Comparison of ENCODE assay signal across 1 cellular context in genomic region chr20:7980332-7981046, GRCh38.
TF ChIP-seq lines count a peak whose summit lies in the region.

No MANE protein-coding gene starts in this region.

TF ChIP-seq in HepG2, 621 proteins besides CTCF, POLR2A, EP300 and RAD21 (continued from another document and continues in another):
- TF ChIP-seq POLR2AphosphoS5 (IDR thresholded peaks at IDR 0.05; ENCODE audit: low read depth, low read length) (no peak), ZNF552 (CRISPR knock-in tag; IDR thresholded peaks at IDR 0.05; ENCODE audit: borderline replicate concordance) (no peak), BHLHE40 (IDR thresholded peaks at IDR 0.05; ENCODE audit: low read length) (no peak), PHF21A (CRISPR knock-in tag; IDR thresholded peaks at IDR 0.05) (no peak), ZKSCAN1 (IDR thresholded peaks at IDR 0.05; ENCODE audit: low read length) (peak; percentile 22; the same call in 1 of the 2 replicates), ZFY (CRISPR knock-in tag; IDR thresholded peaks at IDR 0.05) (no peak), CEBPG (CRISPR knock-in tag; IDR thresholded peaks at IDR 0.05) (peak; percentile 90), MLXIP (CRISPR knock-in tag; IDR thresholded peaks at IDR 0.05; ENCODE audit: borderline replicate concordance) (no peak), ZBTB39 (CRISPR knock-in tag; IDR thresholded peaks at IDR 0.05) (no peak), ZNF891 (CRISPR knock-in tag; IDR thresholded peaks at IDR 0.05) (no peak), SMARCE1 (IDR thresholded peaks at IDR 0.05; ENCODE audit: borderline replicate concordance) (no peak), FOXK2 (IDR thresholded peaks at IDR 0.05) (no peak), IKZF5 (CRISPR knock-in tag; IDR thresholded peaks at IDR 0.05) (no peak), REL (CRISPR knock-in tag; conservative IDR thresholded peaks at IDR 0.05) (no peak), ZNF225 (CRISPR knock-in tag; IDR thresholded peaks at IDR 0.05) (0 out of 2 replicates have a peak, but pooled peaks have one; percentile 29), JDP2 (CRISPR knock-in tag; IDR thresholded peaks at IDR 0.05; ENCODE audit: borderline replicate concordance) (no peak), ZFX (CRISPR knock-in tag; IDR thresholded peaks at IDR 0.05; ENCODE audit: low read depth) (0 out of 2 replicates have a peak, but pooled peaks have one; percentile 16), REXO4 (CRISPR knock-in tag; IDR thresholded peaks at IDR 0.05; ENCODE audit: borderline replicate concordance) (no peak), SATB2 (CRISPR knock-in tag; IDR thresholded peaks at IDR 0.05) (no peak), MTERF4 (CRISPR knock-in tag; IDR thresholded peaks at IDR 0.05) (no peak), ZNF607 (CRISPR knock-in tag; IDR thresholded peaks at IDR 0.05; ENCODE audit: borderline replicate concordance) (no peak), AHDC1 (CRISPR knock-in tag; IDR thresholded peaks at IDR 0.05; ENCODE audit: borderline replicate concordance) (0 out of 2 replicates have a peak, but pooled peaks have one; percentile 37), FOXP1 (IDR thresholded peaks at IDR 0.05) (no peak), FOXP1 (CRISPR knock-in tag; IDR thresholded peaks at IDR 0.05) (peak; percentile 9; the same call in 1 of the 2 replicates), ZKSCAN8 (CRISPR knock-in tag; IDR thresholded peaks at IDR 0.05; ENCODE audit: borderline replicate concordance) (peak; percentile 28; the same call in 1 of the 2 replicates), ZNF740 (CRISPR knock-in tag; IDR thresholded peaks at IDR 0.05) (peak; percentile 84; the same call in 1 of the 2 replicates), ZNF83 (CRISPR knock-in tag; IDR thresholded peaks at IDR 0.05; ENCODE audit: borderline replicate concordance) (0 out of 2 replicates have a peak, but pooled peaks have one; percentile 33), HOXA7 (CRISPR knock-in tag; IDR thresholded peaks at IDR 0.05) (no peak), ZNF510 (CRISPR knock-in tag; IDR thresholded peaks at IDR 0.05; ENCODE audit: low read depth) (peak; percentile 87; the same call in 1 of the 2 replicates), CAMTA2 (CRISPR knock-in tag; IDR thresholded peaks at IDR 0.05; ENCODE audit: borderline replicate concordance) (no peak), SOX13 (IDR thresholded peaks at IDR 0.05) (no peak), SOX13 (CRISPR knock-in tag; conservative IDR thresholded peaks at IDR 0.05 in 1 of 2, IDR thresholded peaks at IDR 0.05 in 1 of 2) (peak in 1 of 2 experiments; percentile 62; a peak in 2 of 4 replicates), TFAP4 (IDR thresholded peaks at IDR 0.05; ENCODE audit: borderline replicate concordance, low read depth) (no peak), CBX1 (IDR thresholded peaks at IDR 0.05; ENCODE audit: low read depth) (no peak), NFE2L2 (IDR thresholded peaks at IDR 0.05; ENCODE audit: low read length) (no peak), ZNF331 (CRISPR knock-in tag; IDR thresholded peaks at IDR 0.05) (peak; percentile 58), ZFP36L1 (CRISPR knock-in tag; IDR thresholded peaks at IDR 0.05) (no peak), ARID3A (IDR thresholded peaks at IDR 0.05; ENCODE audit: low read depth, low read length) (peak; percentile 77), ZNF562 (CRISPR knock-in tag; IDR thresholded peaks at IDR 0.05; ENCODE audit: borderline replicate concordance) (no peak), GMEB2 (CRISPR knock-in tag; IDR thresholded peaks at IDR 0.05; ENCODE audit: low read depth) (no peak)
